In the genomic region with DNA sequence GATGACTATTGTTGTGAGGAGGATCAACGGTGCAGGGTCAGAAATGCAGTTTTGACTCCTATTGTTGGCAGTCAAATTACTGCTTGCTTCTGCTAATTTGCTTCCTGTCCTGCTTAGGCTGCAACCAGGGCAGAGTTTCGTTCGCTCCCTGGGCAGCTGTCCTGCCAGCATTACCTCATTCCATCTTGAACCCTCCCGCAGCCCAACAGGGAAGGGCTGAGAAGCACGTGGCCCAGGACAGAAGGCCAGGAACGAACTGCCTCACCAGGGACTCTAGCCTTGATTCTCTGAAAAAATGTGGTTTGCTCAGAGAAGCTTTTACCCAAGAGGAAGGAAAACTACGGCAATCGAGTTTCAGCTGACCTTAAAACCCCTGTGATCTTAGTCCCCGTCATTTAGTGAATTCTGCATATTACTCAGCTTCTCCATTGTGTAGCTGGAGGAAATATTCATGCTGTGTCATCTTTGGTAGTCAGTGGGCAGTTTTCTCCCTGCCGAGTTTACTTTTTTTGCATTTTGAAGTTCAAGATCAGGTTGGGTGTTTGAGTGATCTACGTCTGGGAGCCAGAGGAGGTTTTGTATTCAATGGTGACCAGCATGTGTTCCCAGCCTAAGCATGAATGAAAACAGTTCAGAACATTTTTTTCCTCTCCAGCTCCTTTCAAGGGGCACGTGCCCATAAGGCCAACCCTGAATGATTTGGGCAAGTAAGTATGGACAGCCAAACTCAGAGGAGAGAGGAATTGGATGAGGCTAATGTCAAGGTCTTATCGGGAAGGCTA, we compare ENCODE assay signal across 8 cellular contexts. TPM values are rescaled to one million over a fixed set of nuclear protein-coding genes. Genes with fewer than 3 reads are reported as not detected.
DNase-seq lines count a peak whose midpoint lies in the region; ATAC-seq and TF ChIP-seq lines count a peak whose summit lies in the region.

No MANE protein-coding gene starts in this region.

- H3K4me1 ChIP-seq in CD8-positive, alpha-beta memory T cell (ENCODE audit: insufficient read depth, low read length) = no peaks in the 10 kb centered on the region
- H3K4me1 ChIP-seq in BE2C = no peaks in the 10 kb centered on the region

- no peaks in the 10 kb centered on the region for H3K36me3 ChIP-seq in CD8-positive, alpha-beta memory T cell (ENCODE audit: insufficient read depth, low read length)
- no peaks in the 10 kb centered on the region for H3K36me3 ChIP-seq in BE2C

- ATAC-seq in GM19452 (IDR thresholded peaks at IDR 0.05; ENCODE audit: unreplicated experiment) (peak; percentile 92), HG03520 (IDR thresholded peaks at IDR 0.05; ENCODE audit: unreplicated experiment) (peak; percentile 93)
- ATAC-seq in activated T-cell treated with anti-CD3 and anti-CD28 coated beads, Interleukin-2, amount 50 U/mL, for 4 hours = peak; percentile 90 to 91

- peak overlapping the region; percentile 10 for H3K27ac ChIP-seq in CD8-positive, alpha-beta memory T cell (ENCODE audit: low read depth, low read length)

- POLR2A ChIA-PET in CD8-positive, alpha-beta memory T cell (lab: Charles Lee) = no interaction called here

- no peaks in the 10 kb centered on the region for H3K9me3 ChIP-seq in CD8-positive, alpha-beta memory T cell (ENCODE audit: low read length)
- no peaks in the 10 kb centered on the region for H3K9me3 ChIP-seq in BE2C

- peaks cover 0 to 3% (median 2%) of the 10 kb centered on the region in 3 donors for H3K36me3 Mint-ChIP-seq in CD8-positive, alpha-beta memory T cell
- H3K36me3 Mint-ChIP-seq in activated T-cell treated with anti-CD3 and anti-CD28 coated beads, Interleukin-2, amount 50 U/mL, for 4 hours (ENCODE audit: insufficient read depth) = no peaks in the 10 kb centered on the region

- CTCF ChIA-PET in CD8-positive, alpha-beta memory T cell (lab: Charles Lee) = no interaction called here

- H3K4me3 Mint-ChIP-seq in CD8-positive, alpha-beta memory T cell = peak overlapping the region in 5 of 7 donors; percentile 19 to 60 (median 49)
- H3K4me3 Mint-ChIP-seq in activated T-cell treated with anti-CD3 and anti-CD28 coated beads, Interleukin-2, amount 50 U/mL, for 4 hours = peak overlapping the region; percentile 53

- no peak for DNase-seq in CD8-positive, alpha-beta memory T cell
- no peak for DNase-seq in activated T-cell treated with anti-CD3 and anti-CD28 coated beads, Interleukin-2, amount 50 U/mL, for 4 hours
- peak; percentile 80 for DNase-seq in globus pallidus (ENCODE audit: low spot score)
- DNase-seq in posterior cingulate gyrus = peak in 8 of 10 donors; percentile 30 to 91 (median 57)
- DNase-seq in BE2C = no peak
- DNase-seq in NCI-H2081 (lab: John Stamatoyannopoulos, UW) = no peak

- H3K9me3 Mint-ChIP-seq in CD8-positive, alpha-beta memory T cell = no peaks in the 10 kb centered on the region
- no peaks in the 10 kb centered on the region for H3K9me3 Mint-ChIP-seq in activated T-cell treated with anti-CD3 and anti-CD28 coated beads, Interleukin-2, amount 50 U/mL, for 4 hours

- no peak overlapping the region for H3K4me3 ChIP-seq in CD8-positive, alpha-beta memory T cell (ENCODE audit: low read length)
- H3K4me3 ChIP-seq in BE2C (ENCODE audit: low read depth, low read length) = no peak overlapping the region

- TF ChIP-seq CTCF in BE2C (IDR thresholded peaks at IDR 0.05; ENCODE audit: low read depth, low read length) = no peak

- intact Hi-C loops in posterior cingulate gyrus (cut with DNase I) = no loop called here

- H3K27me3 ChIP-seq in CD8-positive, alpha-beta memory T cell (ENCODE audit: insufficient read depth, low read length, poor library complexity, severe bottlenecking) = no peaks in the 10 kb centered on the region
- H3K27me3 ChIP-seq in BE2C = no peaks in the 10 kb centered on the region

- peaks cover 10 to 15% (median 13%) of the 10 kb centered on the region in 3 donors for H3K4me1 Mint-ChIP-seq in CD8-positive, alpha-beta memory T cell
- H3K4me1 Mint-ChIP-seq in activated T-cell treated with anti-CD3 and anti-CD28 coated beads, Interleukin-2, amount 50 U/mL, for 4 hours (ENCODE audit: low read depth) = peaks cover 24% of the 10 kb centered on the region

- no peak overlapping the region for H3K27ac Mint-ChIP-seq in CD8-positive, alpha-beta memory T cell

- peaks cover 3 to 5% of the 10 kb centered on the region in 2 donors for H3K27me3 Mint-ChIP-seq in CD8-positive, alpha-beta memory T cell
- H3K27me3 Mint-ChIP-seq in activated T-cell treated with anti-CD3 and anti-CD28 coated beads, Interleukin-2, amount 50 U/mL, for 4 hours (ENCODE audit: low read depth) = no peaks in the 10 kb centered on the region

RNA-seq across cellular contexts. Expression of a gene that starts 23.0 kb away (rescaled TPM):
- total RNA-seq in CD8-positive, alpha-beta memory T cell = 10 to 100 TPM; 35.9 to 38.6 TPM
- 6.3 TPM for polyA plus RNA-seq in CD8-positive, alpha-beta memory T cell
- total RNA-seq in activated T-cell treated with anti-CD3 and anti-CD28 coated beads, Interleukin-2, amount 50 U/mL, for 4 hours = 10 to 100 TPM; 42.6 to 46.5 (median 45.0) TPM
- 12.3 TPM for polyA plus RNA-seq in BE2C (2012; ENCODE audit: insufficient read depth, insufficient read length, low read depth)

RNA-seq across cellular contexts. Expression of a gene that starts 34.1 kb away (rescaled TPM):
- 10 to 100 TPM; 25.7 to 30.5 TPM for total RNA-seq in CD8-positive, alpha-beta memory T cell
- polyA plus RNA-seq in CD8-positive, alpha-beta memory T cell = 35.5 TPM
- total RNA-seq in activated T-cell treated with anti-CD3 and anti-CD28 coated beads, Interleukin-2, amount 50 U/mL, for 4 hours = 10 to 100 TPM; 22.2 to 24.0 (median 23.3) TPM
- polyA plus RNA-seq in BE2C (2012; ENCODE audit: insufficient read depth, insufficient read length, low read depth) = 50.1 TPM

Comparison
In these comparisons a context has a peak if more than half of its experiments do, and no peak if none do; other contexts are left out.
1. DNase-seq: peak in globus pallidus (single experiment) and posterior cingulate gyrus (8 of 10); none in CD8-positive, alpha-beta memory T cell (0 of 5), activated T-cell treated with anti-CD3 and anti-CD28 coated beads, Interleukin-2, amount 50 U/mL, for 4 hours (single experiment), BE2C (single experiment) and NCI-H2081 (0 of 2).
2. Peak in every context shown above with its lines, with median percentiles within 50 percentile points of each other: ATAC-seq.